Comparison of ENCODE assay signal across 1 cellular context in genomic region chr6:31831350-31832215, GRCh38.
A peak's percentile ranks its signal among the peaks of the same experiment; 100 is the strongest.
TF ChIP-seq lines count a peak whose summit lies in the region.

No MANE protein-coding gene starts in this region.

TF ChIP-seq in K562, 482 proteins besides CTCF, POLR2A, EP300 and RAD21 (continued from another document and continues in another):
- no peak for TF ChIP-seq ARID3A (IDR thresholded peaks at IDR 0.05; ENCODE audit: borderline replicate concordance, low read depth, low read length)
- no peak for TF ChIP-seq NR2F6 (CRISPR knock-in tag; IDR thresholded peaks at IDR 0.05)
- no peak for TF ChIP-seq ASH1L (IDR thresholded peaks at IDR 0.05; ENCODE audit: borderline replicate concordance, low read depth, partially characterized antibody)
- TF ChIP-seq PBX2 (CRISPR knock-in tag; IDR thresholded peaks at IDR 0.05; ENCODE audit: low read depth), result no peak
- TF ChIP-seq PBX2 (tag; conservative IDR thresholded peaks at IDR 0.05; ENCODE audit: low read depth), result peak; percentile 81
- TF ChIP-seq GTF2E2 (tag; IDR thresholded peaks at IDR 0.05), result no peak
- TF ChIP-seq PPARD (CRISPR knock-in tag; IDR thresholded peaks at IDR 0.05), result 0 out of 2 replicates have a peak, but pooled peaks have one; percentile 7
- TF ChIP-seq ZEB2 (IDR thresholded peaks at IDR 0.05), result 0 out of 2 replicates have a peak, but pooled peaks have one; percentile 13
- no peak for TF ChIP-seq IRF2 (CRISPR knock-in tag; IDR thresholded peaks at IDR 0.05)
- peak in 1 of 2 experiments; percentile 12; a peak in 2 of 4 replicates for TF ChIP-seq HDAC1 (IDR thresholded peaks at IDR 0.05)
- peak; percentile 65; the same call in 1 of the 2 replicates for TF ChIP-seq CGGBP1 (CRISPR knock-in tag; IDR thresholded peaks at IDR 0.05)
- no peak for TF ChIP-seq ZNF699 (CRISPR knock-in tag; IDR thresholded peaks at IDR 0.05; ENCODE audit: insufficient replicate concordance)
- 0 out of 2 replicates have a peak, but pooled peaks have one; percentile 38 for TF ChIP-seq NR4A1 (CRISPR knock-in tag; IDR thresholded peaks at IDR 0.05)
- TF ChIP-seq NR4A1 (tag; IDR thresholded peaks at IDR 0.05), result no peak
- no peak for TF ChIP-seq ILK (tag; IDR thresholded peaks at IDR 0.05; ENCODE audit: borderline replicate concordance, low read depth)
- no peak for TF ChIP-seq HDAC8 (tag; IDR thresholded peaks at IDR 0.05)
- no peak for TF ChIP-seq XRCC3 (IDR thresholded peaks at IDR 0.05)
- TF ChIP-seq ZNF41 (CRISPR knock-in tag; conservative IDR thresholded peaks at IDR 0.05), result no peak
- TF ChIP-seq SUPT5H (IDR thresholded peaks at IDR 0.05), result no peak
- TF ChIP-seq ZNF79 (CRISPR knock-in tag; IDR thresholded peaks at IDR 0.05; ENCODE audit: low read depth), result no peak
- peak; percentile 52; the same call in 1 of the 2 replicates for TF ChIP-seq ZBTB26 (CRISPR knock-in tag; IDR thresholded peaks at IDR 0.05)
- TF ChIP-seq ZNF639 (CRISPR knock-in tag; conservative IDR thresholded peaks at IDR 0.05 in 1 of 2, IDR thresholded peaks at IDR 0.05 in 1 of 2), result peak in 1 of 2 experiments; percentile 38; a peak in 1 of 4 replicates
- TF ChIP-seq SNRNP70 (optimal IDR thresholded peaks at IDR 0.05; ENCODE audit: low read depth, low read length), result no peak
- no peak for TF ChIP-seq ATF1 (CRISPR knock-in tag; IDR thresholded peaks at IDR 0.05)
- peak; percentile 10; the same call in 1 of the 2 replicates for TF ChIP-seq ATF1 (tag; IDR thresholded peaks at IDR 0.05)
- TF ChIP-seq KLF6 (CRISPR knock-in tag; IDR thresholded peaks at IDR 0.05; ENCODE audit: borderline replicate concordance), result no peak; the same call in none of the 2 replicates
- no peak for TF ChIP-seq ZNF232 (CRISPR knock-in tag; IDR thresholded peaks at IDR 0.05)
- TF ChIP-seq GTF2F1 (IDR thresholded peaks at IDR 0.05; ENCODE audit: low read depth, low read length), result no peak
- TF ChIP-seq TBL1XR1 (IDR thresholded peaks at IDR 0.05; ENCODE audit: low read length in 2 of 2), result no peak
- no peak for TF ChIP-seq ZBTB11 (CRISPR knock-in tag; IDR thresholded peaks at IDR 0.05)
- TF ChIP-seq PHTF2 (CRISPR knock-in tag; IDR thresholded peaks at IDR 0.05), result 0 out of 2 replicates have a peak, but pooled peaks have one; percentile 61
- TF ChIP-seq MXI1 (IDR thresholded peaks at IDR 0.05; ENCODE audit: low read depth, low read length), result peak; percentile 54; the same call in 1 of the 2 replicates
- no peak for TF ChIP-seq ZNF444 (CRISPR knock-in tag; IDR thresholded peaks at IDR 0.05)
- no peak for TF ChIP-seq PRDM10 (IDR thresholded peaks at IDR 0.05; ENCODE audit: partially characterized antibody)
- no peak for TF ChIP-seq BMI1 (IDR thresholded peaks at IDR 0.05; ENCODE audit: low read length)
- TF ChIP-seq ZNF311 (CRISPR knock-in tag; IDR thresholded peaks at IDR 0.05), result no peak
- 0 out of 2 replicates have a peak, but pooled peaks have one; percentile 2 for TF ChIP-seq TAL1 (IDR thresholded peaks at IDR 0.05)
- TF ChIP-seq E2F3 (CRISPR knock-in tag; IDR thresholded peaks at IDR 0.05), result peak; percentile 64; the same call in 1 of the 2 replicates
- TF ChIP-seq CTBP1 (IDR thresholded peaks at IDR 0.05; ENCODE audit: borderline replicate concordance), result peak; percentile 37
- no peak for TF ChIP-seq ZFX (CRISPR knock-in tag; IDR thresholded peaks at IDR 0.05)
- TF ChIP-seq ZNF707 (CRISPR knock-in tag; conservative IDR thresholded peaks at IDR 0.05), result no peak
- TF ChIP-seq NCOA4 (IDR thresholded peaks at IDR 0.05; ENCODE audit: partially characterized antibody), result no peak
- TF ChIP-seq CSDE1 (IDR thresholded peaks at IDR 0.05), result no peak
- TF ChIP-seq CXXC5 (CRISPR knock-in tag; IDR thresholded peaks at IDR 0.05), result peak; percentile 40; the same call in 1 of the 2 replicates
- TF ChIP-seq FOXP4 (CRISPR knock-in tag; IDR thresholded peaks at IDR 0.05; ENCODE audit: borderline replicate concordance), result 0 out of 2 replicates have a peak, but pooled peaks have one; percentile 43
- TF ChIP-seq ZBTB17 (CRISPR knock-in tag; IDR thresholded peaks at IDR 0.05), result peak; percentile 63; the same call in 1 of the 2 replicates
- TF ChIP-seq HDAC2 (IDR thresholded peaks at IDR 0.05), result peak; percentile 66; the same call in 1 of the 2 replicates
- TF ChIP-seq HINFP (tag; conservative IDR thresholded peaks at IDR 0.05; ENCODE audit: low read depth), result 0 out of 2 replicates have a peak, but pooled peaks have one; percentile 40
- TF ChIP-seq ZSCAN32 (CRISPR knock-in tag; IDR thresholded peaks at IDR 0.05), result peak; percentile 80; the same call in 1 of the 2 replicates
- no peak for TF ChIP-seq JUND (IDR thresholded peaks at IDR 0.05; ENCODE audit: borderline replicate concordance, low read depth, low read length)
- peak; percentile 30; the same call in 1 of the 3 replicates for TF ChIP-seq JUND (tag; IDR thresholded peaks at IDR 0.05; ENCODE audit: borderline replicate concordance, low read depth, low read length)
